13 cellular contexts compared by ENCODE assay signal in genomic region chr13:106484755-106485193, GRCh38. TPM values are rescaled to one million over a fixed set of nuclear protein-coding genes. Genes with fewer than 3 reads are reported as not detected.
A peak's percentile ranks its signal among the peaks of the same experiment; 100 is the strongest.
DNase-seq lines count a peak whose midpoint lies in the region; ATAC-seq, FAIRE-seq and TF ChIP-seq lines count a peak whose summit lies in the region.
"Had no signal": no experiment of that assay in that cellular context is flagged by ENCODE, and none has a peak within 500 bp of the region (broad histone marks: within the 10 kb centered on the region; RNA-seq: fewer than 3 reads in every experiment).

No MANE protein-coding gene starts in this region.

- no peak overlapping the region for H4K91ac ChIP-seq in IMR-90 (ENCODE audit: insufficient read depth, low read depth, low read length)

- H4K20me1 ChIP-seq in IMR-90 (ENCODE audit: insufficient read depth, low read length) = no peaks in the 10 kb centered on the region

- dilution Hi-C loops in IMR-90 (cut with HindIII; ENCODE audit: low sequenced_read_pairs, unreplicated experiment) = no loop called here

- H3K4ac ChIP-seq in IMR-90 (ENCODE audit: low read depth, low read length) = no peak overlapping the region

- TF ChIP-seq RAD21 in IMR-90 (IDR thresholded peaks at IDR 0.05; ENCODE audit: low read length) = no peak

- no peak overlapping the region for H2AK9ac ChIP-seq in IMR-90 (replicated peaks; ENCODE audit: low read depth, low read length, poor library complexity)

- H3K14ac ChIP-seq in IMR-90 (replicated peaks; ENCODE audit: low read depth, low read length) = no peak overlapping the region

- no peaks in the 10 kb centered on the region for H3K4me1 ChIP-seq in IMR-90 (ENCODE audit: control insufficient read depth, insufficient read depth, low read length)
- H3K4me1 ChIP-seq in right atrium auricular region = peaks cover 0 to 22% of the 10 kb centered on the region in 2 donors
- H3K4me1 ChIP-seq in suprapubic skin = peaks cover 9% of the 10 kb centered on the region
- H3K4me1 ChIP-seq: foreskin keratinocyte had no signal

- no peak overlapping the region for H4K8ac ChIP-seq in IMR-90 (ENCODE audit: low read depth in 2 of 2, low read length in 2 of 2)

- H3K9me1 ChIP-seq in IMR-90 (ENCODE audit: insufficient read depth, low read length) = no peaks in the 10 kb centered on the region

- no peak overlapping the region for H3K27ac ChIP-seq in IMR-90 (ENCODE audit: insufficient read depth, low read length)
- H3K27ac ChIP-seq in right atrium auricular region = peak overlapping the region; percentile 20 to 50
- H3K27ac ChIP-seq in suprapubic skin = no peak overlapping the region
- H3K27ac ChIP-seq: foreskin keratinocyte, SK-N-MC had no signal

- no peak overlapping the region for H3K56ac ChIP-seq in IMR-90 (ENCODE audit: extremely low read depth, insufficient read depth, low read length)

- peak; percentile 54; the same call in 1 of the 2 replicates for ATAC-seq in IMR-90 (ENCODE audit: low read depth)
- ATAC-seq in sciatic nerve = peak; percentile 67
- ATAC-seq: foreskin keratinocyte had no signal

- H3K18ac ChIP-seq in IMR-90 (ENCODE audit: low read depth, low read length) = no peak overlapping the region

- H4K5ac ChIP-seq in IMR-90 (ENCODE audit: low read depth, low read length) = no peak overlapping the region

- H3K4me2 ChIP-seq in IMR-90 (ENCODE audit: low read depth, low read length) = peak overlapping the region; percentile 16; the same call in 1 of the 2 replicates
- H3K4me2 ChIP-seq: smooth muscle cell had no signal

- no peak overlapping the region for H2AFZ ChIP-seq in IMR-90 (replicated peaks; ENCODE audit: low read length, poor library complexity)

- no peak overlapping the region for H3K9ac ChIP-seq in IMR-90 (ENCODE audit: low read depth, low read length)

- TF ChIP-seq EP300 in suprapubic skin (IDR thresholded peaks at IDR 0.05) = no peak

- DNase-seq in IMR-90 = peak; percentile 28
- peak; percentile 75 for DNase-seq in amniotic epithelial cell (ENCODE audit: low read depth)
- no peak for DNase-seq in right atrium auricular region (ENCODE audit: low spot score)
- DNase-seq in sciatic nerve (ENCODE audit: low spot score) = no peak
- DNase-seq in cortex of kidney (lab: John Stamatoyannopoulos, UW) = no peak
- no peak for DNase-seq in posterior vena cava (ENCODE audit: low spot score)
- no peak for DNase-seq in D721Med (ENCODE audit: insufficient read length, low spot score)
- DNase-seq in suprapubic skin (ENCODE audit: low spot score in 2 of 2) = no peak
- DNase-seq: Calu3, foreskin keratinocyte, NCI-H1048 had no signal

- no peak overlapping the region for H2BK120ac ChIP-seq in IMR-90 (ENCODE audit: low read depth, low read length)

- H3K4me3 ChIP-seq in IMR-90 (ENCODE audit: insufficient read depth, low read depth, low read length) (no peak overlapping the region), right atrium auricular region (peak overlapping the region in 1 of 2 donors; percentile 34), suprapubic skin (no peak overlapping the region)
- H3K4me3 ChIP-seq: SK-N-MC, smooth muscle cell had no signal

- peaks cover 4% of the 10 kb centered on the region; the same call in 1 of the 2 replicates for H3K9me3 ChIP-seq in IMR-90 (ENCODE audit: control insufficient read depth, insufficient read depth, low read length)
- peaks cover 0 to 7% of the 10 kb centered on the region in 2 donors for H3K9me3 ChIP-seq in right atrium auricular region
- H3K9me3 ChIP-seq in suprapubic skin = no peaks in the 10 kb centered on the region

- H3K36me3 ChIP-seq in IMR-90 (ENCODE audit: control insufficient read depth, insufficient read depth, low read length) (no peaks in the 10 kb centered on the region), right atrium auricular region (no peaks in the 10 kb centered on the region), suprapubic skin (no peaks in the 10 kb centered on the region)

- no peaks in the 10 kb centered on the region for H3K27me3 ChIP-seq in IMR-90 (ENCODE audit: control insufficient read depth, insufficient read depth, low read length)
- no peaks in the 10 kb centered on the region for H3K27me3 ChIP-seq in right atrium auricular region
- no peaks in the 10 kb centered on the region for H3K27me3 ChIP-seq in suprapubic skin
- H3K27me3 ChIP-seq: foreskin keratinocyte had no signal

- FAIRE-seq in D721Med (lab: Jason Lieb, UNC) = no peak

- H2AK5ac ChIP-seq in IMR-90 (ENCODE audit: low read depth, low read length) = no peak overlapping the region

- no peak overlapping the region for H2BK15ac ChIP-seq in IMR-90 (ENCODE audit: low read depth, low read length)

- H3K23ac ChIP-seq in IMR-90 (ENCODE audit: low read depth, low read length) = no peak overlapping the region

- no TSS peak for BruUV-seq in IMR-90 (replicated peaks; lab: Mats Ljungman, UMichigan)

- no peak overlapping the region for H2BK5ac ChIP-seq in IMR-90 (ENCODE audit: low read depth, low read length, poor library complexity, severe bottlenecking)

- WGBS in IMR-90 (ENCODE audit: extremely low coverage in 2 of 2, insufficient read length in 1 of 2), 2 experiments = 60% methylated on average over 1 of the region's 9 CpGs; no CpG with 5 or more reads in 1 of the 2 experiments
- 16% methylated on average over 9 of the region's 9 CpGs for WGBS in suprapubic skin

- H3K79me1 ChIP-seq in IMR-90 (ENCODE audit: low read depth in 1 of 2, low read length in 2 of 2) = no peaks in the 10 kb centered on the region

- in situ Hi-C loops in IMR-90 (cut with MboI; ENCODE audit: low sequenced_read_pairs) = no loop called here

- CTCF ChIA-PET in IMR-90 (lab: Yijun Ruan, JAX) = no interaction called here

- POLR2A ChIA-PET in IMR-90 (lab: Charles Lee; ENCODE audit: unreplicated experiment) = no interaction called here

- no peak overlapping the region for H2BK20ac ChIP-seq in IMR-90 (ENCODE audit: low read depth, low read length)

- TF ChIP-seq CTCF in IMR-90 (conservative IDR thresholded peaks at IDR 0.05; ENCODE audit: low read depth, low read length) (no peak), right atrium auricular region (IDR thresholded peaks at IDR 0.05) (no peak), D721Med (IDR thresholded peaks at IDR 0.05; ENCODE audit: insufficient read depth, missing control alignments) (no peak), suprapubic skin (IDR thresholded peaks at IDR 0.05) (no peak)

- no peak for TF ChIP-seq POLR2A in IMR-90 (IDR thresholded peaks at IDR 0.05; ENCODE audit: low read depth, low read length)
- TF ChIP-seq POLR2A in suprapubic skin (IDR thresholded peaks at IDR 0.05) = no peak

- intact Hi-C loops in IMR-90 (cut with micrococcal nuclease) = no loop called here
- intact Hi-C loops in sciatic nerve (cut with DNase I) = no loop called here
- intact Hi-C loops in posterior vena cava (cut with DNase I) = no loop called here

TF ChIP-seq in IMR-90, 13 proteins besides CTCF, POLR2A, EP300 and RAD21:
- no peak for TF ChIP-seq RCOR1 (IDR thresholded peaks at IDR 0.05; ENCODE audit: insufficient replicate concordance, low read length)

RNA-seq across cellular contexts. Expression of gene EFNB2, which starts 50.7 kb away (rescaled TPM):
- total RNA-seq in IMR-90 (2012; rRNA removed) (5.4 and 6.9 TPM in 2 replicates), right atrium auricular region (10 to 100 TPM; 15.5 to 17.4 TPM), sciatic nerve (37.0 TPM), posterior vena cava (10 to 100 TPM; 15.5 to 18.2 TPM), suprapubic skin (10 to 100 TPM; 17.1 to 45.4 (median 28.3) TPM)
- polyA plus RNA-seq in IMR-90 (2012; rRNA removed) = 5.9 and 6.0 TPM in 2 replicates
- polyA plus RNA-seq in IMR-90 (2012; cell fraction: cytosol; rRNA removed) = 3.7 and 4.0 TPM in 2 replicates
- 4.0 and 5.2 TPM in 2 replicates for polyA plus RNA-seq in IMR-90 (2012; cell fraction: nucleus; rRNA removed; ENCODE audit: low replicate concordance)

Comparison
In these comparisons a context has a peak if more than half of its experiments do, and no peak if none do; other contexts are left out.
1. DNase-seq: peak in IMR-90 (single experiment) and amniotic epithelial cell (single experiment); none in right atrium auricular region (single experiment), sciatic nerve (single experiment), cortex of kidney (single experiment), posterior vena cava (single experiment), D721Med (single experiment) and suprapubic skin (0 of 2).
2. H3K27ac ChIP-seq: peak in right atrium auricular region (2 of 2); none in IMR-90 (single experiment) and suprapubic skin (single experiment).